8 cellular contexts compared by ENCODE assay signal in genomic region chr10:3782456-3783312, GRCh38. TPM values are rescaled to one million over a fixed set of nuclear protein-coding genes. Genes with fewer than 3 reads are reported as not detected.
DNase-seq lines count a peak whose midpoint lies in the region; ATAC-seq and TF ChIP-seq lines count a peak whose summit lies in the region.

No MANE protein-coding gene starts in this region.

- in situ Hi-C loops in astrocyte of the cerebellum (cut with HindIII; ENCODE audit: low sequenced_read_pairs) = loop anchor here (25.0 kb wide), 1 partner anchor 980 kb away; no protein-coding TSS in a partner anchor

- H3K4me3 ChIP-seq in SJCRH30 (peak overlapping the region; percentile 99), astrocyte of the cerebellum (ENCODE audit: low read depth, low read length) (peak overlapping the region; percentile 80), left ventricle myocardium inferior (peak overlapping the region; percentile 87), parathyroid adenoma (ENCODE audit: low read depth, low read length) (peak overlapping the region; percentile 93)

- H3K27me3 ChIP-seq in SJCRH30 (no peaks in the 10 kb centered on the region), left ventricle myocardium inferior (ENCODE audit: low read depth) (no peaks in the 10 kb centered on the region), parathyroid adenoma (ENCODE audit: control insufficient read depth, insufficient read depth, low read length) (no peaks in the 10 kb centered on the region)

- DNase-seq in GM04504 (ENCODE audit: low read depth) (peak; percentile 91), SJCRH30 (peak; percentile 35 to 65), astrocyte of the cerebellum (ENCODE audit: low read depth) (no peak), left ventricle myocardium inferior (peak; percentile 59)

- intact Hi-C loops in left ventricle myocardium inferior (cut with micrococcal nuclease) = no loop called here

- no peak for TF ChIP-seq CTCF in astrocyte of the cerebellum (IDR thresholded peaks at IDR 0.05; ENCODE audit: low read depth, low read length, missing control alignments)
- no peak for TF ChIP-seq CTCF in left ventricle myocardium inferior (IDR thresholded peaks at IDR 0.05; ENCODE audit: borderline replicate concordance)
- TF ChIP-seq CTCF in parathyroid adenoma (IDR thresholded peaks at IDR 0.05) = no peak

- H3K4me1 ChIP-seq in SJCRH30 (peaks cover 8% of the 10 kb centered on the region; the same call in 1 of the 2 replicates), left ventricle myocardium inferior (peaks cover 85% of the 10 kb centered on the region), parathyroid adenoma (no peaks in the 10 kb centered on the region)

- peak; percentile 17 for ATAC-seq in HG03354 (IDR thresholded peaks at IDR 0.05; ENCODE audit: poor library complexity, severe bottlenecking, unreplicated experiment)
- no peak for ATAC-seq in GM21526 (IDR thresholded peaks at IDR 0.05; ENCODE audit: low FRiP score, unreplicated experiment)
- no peak for ATAC-seq in GM21717 (IDR thresholded peaks at IDR 0.05; ENCODE audit: unreplicated experiment)

- peak overlapping the region; percentile 78 for H3K4me2 ChIP-seq in parathyroid adenoma (ENCODE audit: low read length)

- H3K79me2 ChIP-seq in parathyroid adenoma = peaks cover 4% of the 10 kb centered on the region

- H3K36me3 ChIP-seq in SJCRH30 = peaks cover 36% of the 10 kb centered on the region
- peaks cover 43% of the 10 kb centered on the region for H3K36me3 ChIP-seq in left ventricle myocardium inferior
- no peaks in the 10 kb centered on the region for H3K36me3 ChIP-seq in parathyroid adenoma (ENCODE audit: control insufficient read depth, insufficient read depth, low read length)

- no peaks in the 10 kb centered on the region for H3K9me3 ChIP-seq in SJCRH30 (replicated peaks)
- H3K9me3 ChIP-seq in left ventricle myocardium inferior (replicated peaks) = no peaks in the 10 kb centered on the region
- no peaks in the 10 kb centered on the region for H3K9me3 ChIP-seq in parathyroid adenoma (ENCODE audit: control insufficient read depth, low read length)

- peak overlapping the region; percentile 82 for H2AFZ ChIP-seq in parathyroid adenoma

- H3K27ac ChIP-seq in SJCRH30 (peak overlapping the region; percentile 100), left ventricle myocardium inferior (replicated peaks) (peak overlapping the region; percentile 99), parathyroid adenoma (peak overlapping the region; percentile 95)

- peak overlapping the region; percentile 86 for H3K9ac ChIP-seq in parathyroid adenoma

RNA-seq across cellular contexts. Expression of gene KLF6, which starts 2.3 kb away (rescaled TPM):
- 8.1 and 8.2 TPM in 2 replicates for total RNA-seq in SJCRH30 (2014; rRNA removed; shearing (Covaris generic))
- 43.8 TPM for total RNA-seq in left ventricle myocardium inferior
